In genomic region chr14:101726954-101727302, GRCh38 we compare ENCODE assay signal across 11 cellular contexts.
"Had no signal": no experiment of that assay in that cellular context is flagged by ENCODE, and none has a peak within 500 bp of the region (broad histone marks: within the 10 kb centered on the region; RNA-seq: fewer than 3 reads in every experiment).

No MANE protein-coding gene starts in this region.

- H3K36me3 ChIP-seq: brain microvascular endothelial cell, pancreas, thyroid gland, vagina had no signal

- H3K36me3 Mint-ChIP-seq: activated naive CD8-positive, alpha-beta T cell had no signal

- H3K9me3 ChIP-seq: pancreas, thyroid gland, vagina had no signal

- H3K27ac ChIP-seq: brain microvascular endothelial cell, pancreas, thyroid gland, vagina had no signal

- H3K27me3 Mint-ChIP-seq: activated naive CD8-positive, alpha-beta T cell had no signal

- H3K27ac Mint-ChIP-seq: nephron had no signal

- ATAC-seq: pancreas had no signal

- H3K9me3 Mint-ChIP-seq: nephron had no signal

- DNase-seq: activated CD4-positive, alpha-beta T cell treated with anti-CD3 and anti-CD28 coated beads, Interleukin-2, amount 50 U/mL, for 48 hours; amygdala; brain microvascular endothelial cell; foreskin melanocyte; pancreas; stimulated activated CD4-positive, alpha-beta T cell treated with anti-CD3 and anti-CD28 coated beads, Interleukin-15, amount 100 ng/mL, for 24 hours; stimulated activated CD4-positive, alpha-beta T cell treated with anti-CD3 and anti-CD28 coated beads, Interleukin-4, amount 100 ng/mL, for 24 hours; thyroid gland had no signal

- H3K4me3 Mint-ChIP-seq: activated naive CD8-positive, alpha-beta T cell; nephron had no signal
